In the genomic region with DNA sequence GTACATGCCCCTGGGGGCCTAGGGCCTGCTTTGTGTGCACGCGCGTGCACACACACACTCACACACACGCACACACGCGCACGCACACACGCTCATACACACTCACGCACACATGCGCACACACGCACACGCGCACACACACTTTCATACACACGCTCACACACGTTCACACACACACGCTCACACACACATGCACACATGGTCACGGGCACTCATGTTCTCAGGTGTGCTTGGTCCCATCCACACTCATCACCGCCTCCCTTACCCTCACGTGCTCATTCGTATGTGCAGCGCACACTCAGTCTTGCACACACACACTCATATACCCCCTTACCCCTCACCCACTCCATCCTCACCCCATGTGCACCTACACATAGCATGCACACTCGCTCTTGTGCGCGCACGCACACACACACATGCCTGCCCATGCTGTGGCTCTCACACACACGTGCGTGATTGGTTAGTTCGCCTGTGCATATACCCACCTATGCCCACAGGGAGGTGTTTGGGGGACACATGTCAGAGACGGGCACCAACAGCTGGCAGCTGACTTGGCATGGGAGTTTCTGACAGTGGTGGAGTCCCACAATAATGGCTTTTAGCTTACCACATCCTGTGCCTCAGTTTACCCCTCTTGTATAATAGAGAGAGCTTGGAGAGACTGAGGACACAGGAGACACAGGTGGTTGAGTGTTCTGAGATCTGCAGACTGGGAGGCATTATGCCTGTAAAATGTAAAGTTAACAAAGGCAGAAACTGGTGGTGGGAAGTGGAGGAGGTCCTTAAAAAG, we compare ENCODE assay signal across 1 cellular context.
TF ChIP-seq lines count a peak whose summit lies in the region.

No MANE protein-coding gene starts in this region.

TF ChIP-seq in HEK293, 187 proteins besides CTCF, POLR2A, EP300 and RAD21 (continued from another document):
- TF ChIP-seq, protein P1, sequence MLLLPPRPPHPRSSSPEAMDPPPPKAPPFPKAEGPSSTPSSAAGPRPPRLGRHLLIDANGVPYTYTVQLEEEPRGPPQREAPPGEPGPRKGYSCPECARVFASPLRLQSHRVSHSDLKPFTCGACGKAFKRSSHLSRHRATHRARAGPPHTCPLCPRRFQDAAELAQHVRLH (tag by site-specific recombination; IDR thresholded peaks at IDR 0.05): no peak
- TF ChIP-seq, protein P2, sequence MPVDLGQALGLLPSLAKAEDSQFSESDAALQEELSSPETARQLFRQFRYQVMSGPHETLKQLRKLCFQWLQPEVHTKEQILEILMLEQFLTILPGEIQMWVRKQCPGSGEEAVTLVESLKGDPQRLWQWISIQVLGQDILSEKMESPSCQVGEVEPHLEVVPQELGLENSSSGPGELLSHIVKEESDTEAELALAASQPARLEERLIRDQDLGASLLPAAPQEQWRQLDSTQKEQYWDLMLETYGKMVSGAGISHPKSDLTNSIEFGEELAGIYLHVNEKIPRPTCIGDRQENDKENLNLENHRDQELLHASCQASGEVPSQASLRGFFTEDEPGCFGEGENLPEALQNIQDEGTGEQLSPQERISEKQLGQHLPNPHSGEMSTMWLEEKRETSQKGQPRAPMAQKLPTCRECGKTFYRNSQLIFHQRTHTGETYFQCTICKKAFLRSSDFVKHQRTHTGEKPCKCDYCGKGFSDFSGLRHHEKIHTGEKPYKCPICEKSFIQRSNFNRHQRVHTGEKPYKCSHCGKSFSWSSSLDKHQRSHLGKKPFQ (tag by site-specific recombination; IDR thresholded peaks at IDR 0.05): peak; percentile 49; the same call in 1 of the 2 replicates
